In the genomic region with DNA sequence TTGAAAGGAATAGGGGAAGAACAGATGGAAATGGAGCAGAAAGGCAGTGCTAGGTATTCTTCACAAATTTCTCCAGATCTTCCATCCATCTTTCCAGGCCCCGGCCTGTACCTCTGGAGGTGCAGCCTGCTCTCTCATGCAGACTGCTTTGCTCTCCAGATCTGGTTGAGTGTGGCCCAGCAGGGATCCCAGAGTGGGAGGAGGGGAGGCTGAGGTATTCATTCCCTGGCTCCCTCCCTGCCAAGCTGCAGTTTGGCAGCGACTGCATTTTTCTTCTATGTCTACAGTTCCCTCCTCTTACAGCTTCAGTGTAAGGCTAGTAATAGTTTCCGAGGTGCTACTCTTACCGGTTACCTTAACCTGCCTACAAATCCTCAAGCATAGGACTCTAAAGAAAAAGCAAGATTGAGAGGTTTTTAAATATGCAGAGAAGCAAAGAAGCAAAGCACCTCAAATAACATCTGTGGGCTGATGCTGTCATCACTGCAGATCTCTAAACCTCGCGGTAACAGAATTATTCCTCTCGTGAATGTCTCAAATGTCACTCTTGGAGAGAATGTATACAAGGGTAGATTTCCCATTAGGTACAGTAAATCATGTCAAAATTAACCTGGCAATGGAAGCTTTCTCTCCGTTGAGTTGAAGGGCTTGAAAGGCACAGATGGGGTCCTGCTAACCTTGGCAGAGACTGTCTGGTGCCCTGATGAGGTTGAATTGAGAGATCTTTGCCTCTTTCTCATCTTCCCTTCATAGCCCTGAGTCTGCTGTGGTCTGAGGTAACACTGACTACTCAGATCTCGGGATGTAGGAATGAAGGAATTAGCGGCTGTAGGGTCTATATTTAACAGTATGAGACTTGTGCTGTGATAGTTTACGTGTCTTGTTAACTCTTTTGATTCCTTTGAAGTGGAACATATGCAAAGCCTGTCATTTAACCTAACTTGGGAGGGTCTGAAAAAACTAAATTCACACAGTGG, we compare ENCODE assay signal across 11 cellular contexts.
A peak's percentile ranks its signal among the peaks of the same experiment; 100 is the strongest.
DNase-seq lines count a peak whose midpoint lies in the region; ATAC-seq and TF ChIP-seq lines count a peak whose summit lies in the region.
"Had no signal": no experiment of that assay in that cellular context is flagged by ENCODE, and none has a peak within 500 bp of the region (broad histone marks: within the 10 kb centered on the region; RNA-seq: fewer than 3 reads in every experiment).

No MANE protein-coding gene starts in this region.

- H3K36me3 ChIP-seq in parathyroid adenoma (ENCODE audit: control insufficient read depth, insufficient read depth, low read length): no peaks in the 10 kb centered on the region

- CTCF ChIA-PET in activated CD8-positive, alpha-beta memory T cell treated with anti-CD3 and anti-CD28 coated beads, Interleukin-2, amount 10 ng/mL, durations not matched to agents 7 days and 5 days (lab: Charles Lee): no interaction called here

- no peak overlapping the region for H3K27ac ChIP-seq in parathyroid adenoma

- no peak overlapping the region for H3K4me3 Mint-ChIP-seq in activated CD8-positive, alpha-beta memory T cell treated with anti-CD3 and anti-CD28 coated beads, Interleukin-2, amount 10 ng/mL, durations not matched to agents 7 days and 5 days
- H3K4me3 Mint-ChIP-seq: activated T-helper 1 cell treated with anti-CD3 and anti-CD28 coated beads, Interleukin-12 subunit alpha, Interleukin-12 subunit beta, Interleukin-2, Interleukin-4 antibody, amounts not matched to agents 30 ng/mL and 10 ng/mL and 1 ng/mL, durations not matched to agents 14 hours and 24 hours and 36 hours; natural killer cell treated with Interleukin-12 subunit alpha and Interleukin-12 subunit beta and Interleukin-15 and Interleukin-18, amount 100 ng/mL, for 72 hours had no signal

- no peaks in the 10 kb centered on the region for H3K9me3 ChIP-seq in parathyroid adenoma (ENCODE audit: control insufficient read depth, low read length)

- H3K27me3 ChIP-seq in parathyroid adenoma (ENCODE audit: control insufficient read depth, insufficient read depth, low read length): no peaks in the 10 kb centered on the region

- no peaks in the 10 kb centered on the region for H3K79me2 ChIP-seq in parathyroid adenoma

- no peak overlapping the region for H3K9ac ChIP-seq in parathyroid adenoma

- H3K4me3 ChIP-seq in foreskin fibroblast (ENCODE audit: low read depth in 1 of 2, low read length in 2 of 2) (no peak overlapping the region), parathyroid adenoma (ENCODE audit: low read depth, low read length) (no peak overlapping the region)

- H3K9me3 Mint-ChIP-seq in activated CD8-positive, alpha-beta memory T cell treated with anti-CD3 and anti-CD28 coated beads, Interleukin-2, amount 10 ng/mL, durations not matched to agents 7 days and 5 days (ENCODE audit: low read depth): no peaks in the 10 kb centered on the region
- H3K9me3 Mint-ChIP-seq: activated T-helper 1 cell treated with anti-CD3 and anti-CD28 coated beads, Interleukin-12 subunit alpha, Interleukin-12 subunit beta, Interleukin-2, Interleukin-4 antibody, amounts not matched to agents 30 ng/mL and 10 ng/mL and 1 ng/mL, durations not matched to agents 14 hours and 24 hours and 36 hours; natural killer cell treated with Interleukin-12 subunit alpha and Interleukin-12 subunit beta and Interleukin-15 and Interleukin-18, amount 100 ng/mL, for 72 hours had no signal

- TF ChIP-seq CTCF in foreskin fibroblast (IDR thresholded peaks at IDR 0.05; ENCODE audit: low read depth, low read length) (no peak), parathyroid adenoma (IDR thresholded peaks at IDR 0.05) (no peak)

- no peaks in the 10 kb centered on the region for H3K27me3 Mint-ChIP-seq in activated CD8-positive, alpha-beta memory T cell treated with anti-CD3 and anti-CD28 coated beads, Interleukin-2, amount 10 ng/mL, durations not matched to agents 7 days and 5 days
- H3K27me3 Mint-ChIP-seq: natural killer cell treated with Interleukin-12 subunit alpha and Interleukin-12 subunit beta and Interleukin-15 and Interleukin-18, amount 100 ng/mL, for 72 hours had no signal

- DNase-seq in ELF-1 (ENCODE audit: low read depth, low spot score): peak; percentile 44
- peak; percentile 80 for DNase-seq in NCI-H2171 treated with DMSO at 0.1 percent for 48 hours (lab: John Stamatoyannopoulos, UW)
- peak; percentile 2 to 12 for DNase-seq in foreskin fibroblast
- DNase-seq in NCI-H1048 (lab: John Stamatoyannopoulos, UW): no peak
- DNase-seq in activated CD8-positive, alpha-beta memory T cell treated with anti-CD3 and anti-CD28 coated beads, Interleukin-2, amount 10 ng/mL, durations not matched to agents 7 days and 5 days: no peak
- DNase-seq: hippocampal formation had no signal

- H3K4me1 ChIP-seq in parathyroid adenoma: no peaks in the 10 kb centered on the region

- peak overlapping the region; percentile 38 for H2AFZ ChIP-seq in parathyroid adenoma

- H3K36me3 Mint-ChIP-seq in activated CD8-positive, alpha-beta memory T cell treated with anti-CD3 and anti-CD28 coated beads, Interleukin-2, amount 10 ng/mL, durations not matched to agents 7 days and 5 days: no peaks in the 10 kb centered on the region
- H3K36me3 Mint-ChIP-seq: natural killer cell treated with Interleukin-12 subunit alpha and Interleukin-12 subunit beta and Interleukin-15 and Interleukin-18, amount 100 ng/mL, for 72 hours had no signal

- H3K4me1 Mint-ChIP-seq in activated CD8-positive, alpha-beta memory T cell treated with anti-CD3 and anti-CD28 coated beads, Interleukin-2, amount 10 ng/mL, durations not matched to agents 7 days and 5 days: no peaks in the 10 kb centered on the region

- ATAC-seq in HG03159 (IDR thresholded peaks at IDR 0.05; ENCODE audit: unreplicated experiment) (no peak), GM21576 (IDR thresholded peaks at IDR 0.05; ENCODE audit: unreplicated experiment) (no peak)
- no peak for ATAC-seq in activated CD8-positive, alpha-beta memory T cell treated with anti-CD3 and anti-CD28 coated beads, Interleukin-2, amount 10 ng/mL, durations not matched to agents 7 days and 5 days
- ATAC-seq: natural killer cell treated with Interleukin-12 subunit alpha and Interleukin-12 subunit beta and Interleukin-15 and Interleukin-18, amount 100 ng/mL, for 72 hours had no signal

- no peak overlapping the region for H3K4me2 ChIP-seq in parathyroid adenoma (ENCODE audit: low read length)

- no peak overlapping the region for H3K27ac Mint-ChIP-seq in activated CD8-positive, alpha-beta memory T cell treated with anti-CD3 and anti-CD28 coated beads, Interleukin-2, amount 10 ng/mL, durations not matched to agents 7 days and 5 days
- H3K27ac Mint-ChIP-seq: activated T-helper 1 cell treated with anti-CD3 and anti-CD28 coated beads, Interleukin-12 subunit alpha, Interleukin-12 subunit beta, Interleukin-2, Interleukin-4 antibody, amounts not matched to agents 30 ng/mL and 10 ng/mL and 1 ng/mL, durations not matched to agents 14 hours and 24 hours and 36 hours; natural killer cell treated with Interleukin-12 subunit alpha and Interleukin-12 subunit beta and Interleukin-15 and Interleukin-18, amount 100 ng/mL, for 72 hours had no signal

Comparison
In these comparisons a context has a peak if more than half of its experiments do, and no peak if none do; other contexts are left out.
1. DNase-seq: peak in ELF-1 (single experiment), NCI-H2171 treated with DMSO at 0.1 percent for 48 hours (single experiment) and foreskin fibroblast (2 of 2); none in NCI-H1048 (single experiment) and activated CD8-positive, alpha-beta memory T cell treated with anti-CD3 and anti-CD28 coated beads, Interleukin-2, amount 10 ng/mL, durations not matched to agents 7 days and 5 days (single experiment).